ENCODE assay signal across 14 cellular contexts in the genomic region with DNA sequence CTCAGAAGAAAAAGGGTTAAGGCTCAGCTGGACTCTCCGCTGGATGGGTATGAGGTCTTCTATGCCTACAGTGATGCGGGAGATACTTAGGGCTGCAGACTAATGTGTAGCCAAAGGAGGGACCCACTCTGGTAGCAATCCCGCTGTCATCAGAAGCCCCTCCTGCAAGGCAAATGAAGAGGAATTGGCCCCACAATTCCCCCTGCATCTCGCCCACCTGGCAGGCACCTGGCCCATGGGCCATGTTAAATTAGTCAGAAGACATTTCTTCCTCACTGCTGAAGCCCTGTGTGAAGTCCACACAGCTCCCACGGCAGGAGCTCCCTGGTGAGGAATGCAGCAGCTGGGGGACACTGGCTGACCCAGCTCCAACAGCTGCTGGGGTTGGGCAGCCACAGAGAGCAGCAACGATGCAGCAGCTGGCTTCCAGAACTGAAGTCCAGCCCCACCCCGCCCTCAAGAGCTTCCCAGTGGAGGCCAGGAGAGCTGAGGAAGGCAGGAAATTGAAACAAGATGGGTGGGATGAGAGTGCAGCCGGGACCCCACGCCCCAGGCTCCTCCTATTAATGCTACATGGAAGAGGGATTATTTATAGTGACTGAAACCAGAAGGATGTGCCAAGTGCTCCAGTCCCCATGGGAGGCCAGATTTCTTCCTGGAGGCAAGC. TPM values are rescaled to one million over a fixed set of nuclear protein-coding genes. Genes with fewer than 3 reads are reported as not detected.
DNase-seq lines count a peak whose midpoint lies in the region; ATAC-seq and TF ChIP-seq lines count a peak whose summit lies in the region.
"Had no signal": no experiment of that assay in that cellular context is flagged by ENCODE, and none has a peak within 500 bp of the region (broad histone marks: within the 10 kb centered on the region; RNA-seq: fewer than 3 reads in every experiment).

No MANE protein-coding gene starts in this region.

- H4K20me1 ChIP-seq in fibroblast of lung (ENCODE audit: control insufficient read depth, extremely low read depth, insufficient read depth, low read length) = no peaks in the 10 kb centered on the region

- no peak overlapping the region for H2AFZ ChIP-seq in fibroblast of lung (ENCODE audit: low read length)

- H3K27me3 ChIP-seq in fibroblast of lung (ENCODE audit: control insufficient read depth, insufficient read depth, low read length) = peaks cover 2% of the 10 kb centered on the region
- no peaks in the 10 kb centered on the region for H3K27me3 ChIP-seq in uterus

- H3K9me3 ChIP-seq in fibroblast of lung (ENCODE audit: control insufficient read depth, insufficient read depth, low read depth, low read length) (no peaks in the 10 kb centered on the region), uterus (no peaks in the 10 kb centered on the region)

- H3K4me3 ChIP-seq in fibroblast of lung (replicated peaks in 1 of 4; ENCODE audit: control extremely low read depth in 1 of 4, insufficient read depth in 1 of 4, low read depth in 3 of 4, low read length in 4 of 4) (no peak overlapping the region), uterus (no peak overlapping the region)

- peaks cover 22% of the 10 kb centered on the region for H3K4me1 ChIP-seq in fibroblast of lung (ENCODE audit: control insufficient read depth, extremely low read depth, insufficient read depth, low read length)
- H3K4me1 ChIP-seq in uterus = peaks cover 0 to 19% of the 10 kb centered on the region in 2 donors

- H3K79me2 ChIP-seq in fibroblast of lung (ENCODE audit: control insufficient read depth, insufficient read depth, low read length) = no peaks in the 10 kb centered on the region

- no peak for TF ChIP-seq POLR2A in uterus (IDR thresholded peaks at IDR 0.05)

- no peak overlapping the region for H3K27ac ChIP-seq in fibroblast of lung (ENCODE audit: insufficient read depth, low read length)
- peak overlapping the region in 1 of 2 donors; percentile 5 for H3K27ac ChIP-seq in uterus

- peaks cover 1% of the 10 kb centered on the region for H3K36me3 ChIP-seq in fibroblast of lung (ENCODE audit: control insufficient read depth, insufficient read depth, low read length)
- H3K36me3 ChIP-seq in uterus = no peaks in the 10 kb centered on the region

- ATAC-seq in HG02623 (IDR thresholded peaks at IDR 0.05; ENCODE audit: unreplicated experiment) (no peak), GM21515 (IDR thresholded peaks at IDR 0.05; ENCODE audit: unreplicated experiment) (no peak)

- DNase-seq in NCI-H748 (lab: John Stamatoyannopoulos, UW; ENCODE audit: unreplicated experiment) (peak; percentile 9), NCI-H748 treated with DMSO at 0.1 percent for 48 hours (lab: John Stamatoyannopoulos, UW) (no peak), fibroblast of lung (ENCODE audit: low read depth in 2 of 2) (peak; percentile 9 to 67), mesenteric fat pad (ENCODE audit: low spot score) (peak; percentile 75), uterus (peak; percentile 62 to 68), cerebellar nuclear complex (lab: John Stamatoyannopoulos, UW) (no peak)
- DNase-seq: activated CD4-positive, CD25-positive, alpha-beta regulatory T cell; GOT3 had no signal

- TF ChIP-seq CTCF in fibroblast of lung (conservative IDR thresholded peaks at IDR 0.05 in 1 of 2, IDR thresholded peaks at IDR 0.05 in 1 of 2; ENCODE audit: low read depth in 1 of 2, low read length in 2 of 2) = no peak
- TF ChIP-seq CTCF in uterus (IDR thresholded peaks at IDR 0.05) = no peak

- intact Hi-C loops in uterus (cut with DNase I; ENCODE audit: low total_unique reads) = no loop called here

- H3K9ac ChIP-seq in fibroblast of lung (ENCODE audit: insufficient read depth, low read length) = no peak overlapping the region

- no peak overlapping the region for H3K4me2 ChIP-seq in fibroblast of lung (ENCODE audit: extremely low read depth, insufficient read depth, low read length)

RNA-seq across cellular contexts. Expression of a gene that starts 5.5 kb away (rescaled TPM):
- 4.4 and 8.1 TPM in 2 replicates for total RNA-seq in fibroblast of lung
- polyA plus RNA-seq in fibroblast of lung = 4.5 and 27.9 TPM in 2 replicates
- 4.1 and 25.2 TPM in 2 replicates for polyA plus RNA-seq in fibroblast of lung (2012)
- 3.7 and 19.5 TPM in 2 replicates for polyA minus RNA-seq in fibroblast of lung (ENCODE audit: low replicate concordance)
- 41.7 TPM for total RNA-seq in mesenteric fat pad
- total RNA-seq in uterus = 10 to 100 TPM; 10.3 to 46.6 (median 19.3) TPM
- total RNA-seq: SK-MEL-5 had no signal

RNA-seq across cellular contexts. Expression of a gene that starts 24.0 kb away (rescaled TPM):
- total RNA-seq in fibroblast of lung (not detected in 2 replicates), mesenteric fat pad (not detected), uterus (not detected)
- not detected in 2 replicates for polyA plus RNA-seq in fibroblast of lung
- not detected in 2 replicates for polyA plus RNA-seq in fibroblast of lung (2012)
- polyA minus RNA-seq in fibroblast of lung (ENCODE audit: low replicate concordance) = not detected in 2 replicates
- total RNA-seq: activated T-helper 2 cell treated with anti-CD3 and anti-CD28 coated beads, Interferon-gamma antibody, Interleukin-2, Interleukin-4, amounts not matched to agents 10 μg/mL and 5 μg/mL and 100 μg/mL, durations not matched to agents 14 hours and 24 hours and 36 hours; mononuclear cell; SK-MEL-5; skeletal muscle tissue had no signal

Comparison
In these comparisons a context has a peak if more than half of its experiments do, and no peak if none do; other contexts are left out.
1. DNase-seq: peak in NCI-H748 (single experiment), fibroblast of lung (2 of 2), mesenteric fat pad (single experiment) and uterus (2 of 2); none in NCI-H748 treated with DMSO at 0.1 percent for 48 hours (single experiment) and cerebellar nuclear complex (0 of 2).